28 cellular contexts compared by ENCODE assay signal in genomic region chr4:88646528-88647280, GRCh38. TPM values are rescaled to one million over a fixed set of nuclear protein-coding genes. Genes with fewer than 3 reads are reported as not detected.
A peak's percentile ranks its signal among the peaks of the same experiment; 100 is the strongest.
DNase-seq lines count a peak whose midpoint lies in the region; ATAC-seq, FAIRE-seq and TF ChIP-seq lines count a peak whose summit lies in the region.
"Had no signal": no experiment of that assay in that cellular context is flagged by ENCODE, and none has a peak within 500 bp of the region (broad histone marks: within the 10 kb centered on the region; RNA-seq: fewer than 3 reads in every experiment).

No MANE protein-coding gene starts in this region.

- H3K4me3 Mint-ChIP-seq in CD4-positive, alpha-beta memory T cell = peak overlapping the region in 2 of 8 donors; percentile 7 to 22
- no peak overlapping the region for H3K4me3 Mint-ChIP-seq in natural killer cell treated with Interleukin-12 subunit alpha and Interleukin-12 subunit beta and Interleukin-15 and Interleukin-18, amount 100 ng/mL, for 72 hours
- H3K4me3 Mint-ChIP-seq: stimulated activated effector memory CD8-positive, alpha-beta T cell treated with anti-CD3 and anti-CD28 coated beads, Interleukin-12 subunit alpha, Interleukin-12 subunit beta, amount 100 ng/mL, for 72 hours had no signal

- intact Hi-C loops in CD4-positive, alpha-beta memory T cell (cut with micrococcal nuclease) = loop anchor here (5.0 kb wide), 1 partner anchor 34 kb away; no protein-coding TSS in a partner anchor
- intact Hi-C loops in thyroid gland (cut with DNase I) (no loop called here), stomach (cut with DNase I; ENCODE audit: low total_unique reads) (no loop called here)

- H3K4me1 ChIP-seq in CD4-positive, alpha-beta memory T cell (ENCODE audit: insufficient read depth, low read length) = peaks cover 29% of the 10 kb centered on the region
- H3K4me1 ChIP-seq in thyroid gland (no peaks in the 10 kb centered on the region), stomach (peaks cover 0 to 17% (median 2%) of the 10 kb centered on the region in 4 donors)
- H3K4me1 ChIP-seq: breast epithelium, colonic mucosa had no signal

- no peaks in the 10 kb centered on the region for H3K36me3 ChIP-seq in CD4-positive, alpha-beta memory T cell (ENCODE audit: insufficient read depth, low read length)
- H3K36me3 ChIP-seq in bronchial epithelial cell (ENCODE audit: control insufficient read depth, insufficient read depth, low read length) (no peaks in the 10 kb centered on the region), thyroid gland (no peaks in the 10 kb centered on the region), stomach (no peaks in the 10 kb centered on the region)
- H3K36me3 ChIP-seq: BLaER1, breast epithelium, colonic mucosa had no signal

- no peak for TF ChIP-seq EP300 in stomach (IDR thresholded peaks at IDR 0.05)

- TF ChIP-seq CTCF in bronchial epithelial cell (IDR thresholded peaks at IDR 0.05; ENCODE audit: insufficient read depth, low read length, severe bottlenecking) = no peak
- TF ChIP-seq CTCF in thyroid gland (IDR thresholded peaks at IDR 0.05) = no peak
- no peak for TF ChIP-seq CTCF in stomach (IDR thresholded peaks at IDR 0.05)

- CTCF ChIA-PET in CD4-positive, alpha-beta memory T cell (lab: Charles Lee; ENCODE audit: partially characterized antibody) = interaction anchor here (1.1 kb wide), 1 partner anchor 107 kb away, joined by 3 read pairs; no protein-coding TSS in a partner anchor

- no peaks in the 10 kb centered on the region for H3K27me3 Mint-ChIP-seq in CD4-positive, alpha-beta memory T cell
- H3K27me3 Mint-ChIP-seq in natural killer cell treated with Interleukin-12 subunit alpha and Interleukin-12 subunit beta and Interleukin-15 and Interleukin-18, amount 100 ng/mL, for 72 hours = no peaks in the 10 kb centered on the region

- POLR2A ChIA-PET in CD4-positive, alpha-beta memory T cell (lab: Charles Lee; ENCODE audit: partially characterized antibody) = no interaction called here

- H3K9me3 ChIP-seq in CD4-positive, alpha-beta memory T cell (ENCODE audit: control insufficient read depth in 1 of 2, low read length in 2 of 2) = no peaks in the 10 kb centered on the region
- H3K9me3 ChIP-seq in thyroid gland (no peaks in the 10 kb centered on the region), stomach (peaks cover 0 to 4% (median 0%) of the 10 kb centered on the region in 4 donors)
- H3K9me3 ChIP-seq: breast epithelium, colonic mucosa had no signal

- ATAC-seq in natural killer cell treated with Interleukin-12 subunit alpha and Interleukin-12 subunit beta and Interleukin-15 and Interleukin-18, amount 100 ng/mL, for 72 hours = no peak
- ATAC-seq: Panc1 had no signal

- TF ChIP-seq POLR2A in thyroid gland (IDR thresholded peaks at IDR 0.05) (no peak), stomach (IDR thresholded peaks at IDR 0.05) (no peak)

- H3K4me3 ChIP-seq in CD4-positive, alpha-beta memory T cell (ENCODE audit: low read length in 2 of 2) = no peak overlapping the region
- H3K4me3 ChIP-seq in bronchial epithelial cell (ENCODE audit: low read depth, low read length) (no peak overlapping the region), thyroid gland (replicated peaks in 1 of 3) (no peak overlapping the region), stomach (no peak overlapping the region)
- H3K4me3 ChIP-seq: BLaER1, breast epithelium, colonic mucosa, lung, SK-N-MC had no signal

- H3K36me3 Mint-ChIP-seq in CD4-positive, alpha-beta memory T cell = peaks cover 9 to 13% of the 10 kb centered on the region in 2 donors
- H3K36me3 Mint-ChIP-seq in natural killer cell treated with Interleukin-12 subunit alpha and Interleukin-12 subunit beta and Interleukin-15 and Interleukin-18, amount 100 ng/mL, for 72 hours = no peaks in the 10 kb centered on the region

- H3K27ac Mint-ChIP-seq in CD4-positive, alpha-beta memory T cell = peak overlapping the region in 4 of 7 donors; percentile 14 to 73 (median 42)
- no peak overlapping the region for H3K27ac Mint-ChIP-seq in natural killer cell treated with Interleukin-12 subunit alpha and Interleukin-12 subunit beta and Interleukin-15 and Interleukin-18, amount 100 ng/mL, for 72 hours
- H3K27ac Mint-ChIP-seq: stimulated activated effector memory CD8-positive, alpha-beta T cell treated with anti-CD3 and anti-CD28 coated beads, Interleukin-12 subunit alpha, Interleukin-12 subunit beta, amount 100 ng/mL, for 72 hours had no signal

- no peak for FAIRE-seq in bronchial epithelial cell (lab: Jason Lieb, UNC)
- FAIRE-seq: islet of Langerhans had no signal

- H3K9me3 Mint-ChIP-seq in CD4-positive, alpha-beta memory T cell = peaks cover 0 to 6% (median 0%) of the 10 kb centered on the region in 8 donors
- H3K9me3 Mint-ChIP-seq in natural killer cell treated with Interleukin-12 subunit alpha and Interleukin-12 subunit beta and Interleukin-15 and Interleukin-18, amount 100 ng/mL, for 72 hours = no peaks in the 10 kb centered on the region
- H3K9me3 Mint-ChIP-seq: stimulated activated effector memory CD8-positive, alpha-beta T cell treated with anti-CD3 and anti-CD28 coated beads, Interleukin-12 subunit alpha, Interleukin-12 subunit beta, amount 100 ng/mL, for 72 hours had no signal

- 90% methylated on average over 7 of the region's 7 CpGs for WGBS in thyroid gland, 2 donors
- WGBS in stomach, 5 donors = 88 to 95% (median 92%) methylated on average over 7 of the region's 7 CpGs

- H3K27ac ChIP-seq in CD4-positive, alpha-beta memory T cell (ENCODE audit: low read depth, low read length) = no peak overlapping the region
- H3K27ac ChIP-seq in thyroid gland (no peak overlapping the region), stomach (no peak overlapping the region)
- H3K27ac ChIP-seq: BLaER1, breast epithelium, colonic mucosa, SK-N-MC had no signal

- no peak for DNase-seq in CD4-positive, alpha-beta memory T cell
- DNase-seq in HPDE6-E6E7 (ENCODE audit: extremely low spot score) (peak; percentile 20), bronchial epithelial cell (ENCODE audit: low read depth) (peak; percentile 54), iPS-NIHi7 (ENCODE audit: extremely low spot score) (peak; percentile 43), thyroid gland (no peak), stomach (no peak), NCI-H748 treated with DMSO at 0.1 percent for 48 hours (lab: John Stamatoyannopoulos, UW) (no peak)
- no peak for DNase-seq in natural killer cell treated with Interleukin-12 subunit alpha and Interleukin-12 subunit beta and Interleukin-15 and Interleukin-18, amount 100 ng/mL, for 72 hours (ENCODE audit: low spot score)
- DNase-seq: ACHN; activated CD4-positive, alpha-beta T cell treated with anti-CD3 and anti-CD28 coated beads, Interleukin-2, amount 50 U/mL, for 48 hours; activated CD8-positive, alpha-beta memory T cell treated with anti-CD3 and anti-CD28 coated beads, Interleukin-2, amount 50 U/mL, for 48 hours; activated gamma-delta T cell; amniotic stem cell; colonic mucosa; glutamatergic neuron; Kasumi-1; NCI-H1092 treated with DMSO at 0.1 percent for 48 hours; NCI-H2029 treated with DMSO at 0.1 percent for 48 hours; NCI-H345; stimulated activated CD4-positive, alpha-beta T cell treated with anti-CD3 and anti-CD28 coated beads, Interleukin-2, amount 100 ng/mL, for 24 hours had no signal

- peaks cover 45 to 58% (median 50%) of the 10 kb centered on the region in 4 donors for H3K4me1 Mint-ChIP-seq in CD4-positive, alpha-beta memory T cell
- H3K4me1 Mint-ChIP-seq in natural killer cell treated with Interleukin-12 subunit alpha and Interleukin-12 subunit beta and Interleukin-15 and Interleukin-18, amount 100 ng/mL, for 72 hours (ENCODE audit: low read depth in 2 of 2) = peaks cover 16 to 17% of the 10 kb centered on the region in 2 donors

- no peaks in the 10 kb centered on the region for H3K27me3 ChIP-seq in CD4-positive, alpha-beta memory T cell (ENCODE audit: insufficient read depth, low read length)
- H3K27me3 ChIP-seq in bronchial epithelial cell (ENCODE audit: control insufficient read depth, insufficient read depth, low read length) (no peaks in the 10 kb centered on the region), thyroid gland (no peaks in the 10 kb centered on the region), stomach (no peaks in the 10 kb centered on the region)
- H3K27me3 ChIP-seq: BLaER1, breast epithelium, colonic mucosa had no signal

RNA-seq across cellular contexts. Expression of gene NAP1L5, which starts 50.9 kb away (rescaled TPM):
- total RNA-seq in CD4-positive, alpha-beta memory T cell = 1 to 10 TPM; 1.2 to 1.6 TPM
- polyA plus RNA-seq in CD4-positive, alpha-beta memory T cell = 1 to 10 TPM; 3.4 to 3.9 TPM
- total RNA-seq in bronchial epithelial cell = 0.26 and 0.77 TPM in 2 replicates
- 10 to 100 TPM; 14.1 to 16.3 (median 16.2) TPM for total RNA-seq in thyroid gland
- total RNA-seq in stomach = 10 to 100 TPM in 1 of 5 donors, 1 to 10 TPM in 3, not detected in 1; 3.5 to 22.6 (median 7.5) TPM
- 1 to 10 TPM; 3.1 to 6.3 (median 4.7) TPM for polyA plus RNA-seq in stomach
- 1 to 10 TPM; 4.6 to 7.5 TPM for total RNA-seq in natural killer cell treated with Interleukin-12 subunit alpha and Interleukin-12 subunit beta and Interleukin-15 and Interleukin-18, amount 100 ng/mL, for 72 hours
- total RNA-seq: H4 had no signal

RNA-seq across cellular contexts. Expression of gene HERC3, which starts 54.4 kb away (rescaled TPM):
- total RNA-seq in CD4-positive, alpha-beta memory T cell = 10 to 100 TPM; 95.5 to 97.1 TPM
- 10 to 100 TPM; 39.9 to 44.8 TPM for polyA plus RNA-seq in CD4-positive, alpha-beta memory T cell
- total RNA-seq in bronchial epithelial cell (25.3 and 31.5 TPM in 2 replicates), thyroid gland (10 to 100 TPM; 37.4 to 75.4 (median 47.8) TPM), stomach (10 to 100 TPM; 25.9 to 58.0 (median 47.8) TPM)
- 1 to 10 TPM; 4.4 to 7.5 (median 5.5) TPM for polyA plus RNA-seq in stomach
- total RNA-seq in natural killer cell treated with Interleukin-12 subunit alpha and Interleukin-12 subunit beta and Interleukin-15 and Interleukin-18, amount 100 ng/mL, for 72 hours = 10 to 100 TPM; 27.9 to 49.6 TPM

Comparison
In these comparisons a context has a peak if more than half of its experiments do, and no peak if none do; other contexts are left out.
1. DNase-seq: peak in HPDE6-E6E7 (single experiment), bronchial epithelial cell (single experiment) and iPS-NIHi7 (single experiment); none in CD4-positive, alpha-beta memory T cell (0 of 5), thyroid gland (0 of 2), stomach (single experiment), natural killer cell treated with Interleukin-12 subunit alpha and Interleukin-12 subunit beta and Interleukin-15 and Interleukin-18, amount 100 ng/mL, for 72 hours (single experiment) and NCI-H748 treated with DMSO at 0.1 percent for 48 hours (single experiment).
2. H3K27ac Mint-ChIP-seq: peak in CD4-positive, alpha-beta memory T cell (4 of 7); none in natural killer cell treated with Interleukin-12 subunit alpha and Interleukin-12 subunit beta and Interleukin-15 and Interleukin-18, amount 100 ng/mL, for 72 hours (0 of 2).